18 cellular contexts compared by ENCODE assay signal in genomic region chr9:96442491-96442890, GRCh38. TPM values are rescaled to one million over a fixed set of nuclear protein-coding genes. Genes with fewer than 3 reads are reported as not detected.
DNase-seq lines count a peak whose midpoint lies in the region; ATAC-seq and TF ChIP-seq lines count a peak whose summit lies in the region.
"Had no signal": no experiment of that assay in that cellular context is flagged by ENCODE, and none has a peak within 500 bp of the region (broad histone marks: within the 10 kb centered on the region; RNA-seq: fewer than 3 reads in every experiment).

No MANE protein-coding gene starts in this region.

- CTCF ChIA-PET in activated B cell treated with CpG ODN at 0.5 μM for 24 hours (lab: Charles Lee) = interaction anchor here (0.7 to 1.4 kb wide), 4 partner anchors 9 to 225 kb away, joined by 3 to 6 read pairs (median 4); no protein-coding TSS in a partner anchor

- H3K4me3 ChIP-seq in GM23248 = no peak overlapping the region
- H3K4me3 ChIP-seq: pancreas, transverse colon had no signal

- in situ Hi-C loops in GM23248 (cut with MboI) = no loop called here

- no peaks in the 10 kb centered on the region for H3K9me3 ChIP-seq in GM23248 (ENCODE audit: low read depth)
- H3K9me3 ChIP-seq: Caco-2, pancreas, transverse colon had no signal

- POLR2A ChIA-PET in activated B cell treated with CpG ODN at 0.5 μM for 24 hours (lab: Charles Lee) = interaction anchor here (0.6 to 1.2 kb wide), 2 partner anchors 9 to 107 kb away, joined by 3 read pairs; no protein-coding TSS in a partner anchor

- no peaks in the 10 kb centered on the region for H3K4me1 Mint-ChIP-seq in activated B cell treated with CpG ODN at 0.5 μM for 24 hours
- no peaks in the 10 kb centered on the region for H3K4me1 Mint-ChIP-seq in memory B cell
- H3K4me1 Mint-ChIP-seq: activated naive CD4-positive, alpha-beta T cell treated with anti-CD3 and anti-CD28 coated beads, Interleukin-2, amount 50 U/mL, for 24 hours; natural killer cell had no signal

- H3K27me3 Mint-ChIP-seq in activated B cell treated with CpG ODN at 0.5 μM for 24 hours (no peaks in the 10 kb centered on the region), memory B cell (no peaks in the 10 kb centered on the region)
- H3K27me3 Mint-ChIP-seq: activated naive CD4-positive, alpha-beta T cell treated with anti-CD3 and anti-CD28 coated beads, Interleukin-2, amount 50 U/mL, for 24 hours; activated T-cell treated with anti-CD3 and anti-CD28 coated beads, Interleukin-2, amount 50 U/mL, for 24 hours had no signal

- TF ChIP-seq CTCF in activated B cell treated with CpG ODN at 0.5 μM for 24 hours (IDR thresholded peaks at IDR 0.05) = no peak

- H3K36me3 Mint-ChIP-seq in activated B cell treated with CpG ODN at 0.5 μM for 24 hours (ENCODE audit: low read depth) (no peaks in the 10 kb centered on the region), memory B cell (no peaks in the 10 kb centered on the region)
- H3K36me3 Mint-ChIP-seq: activated naive CD4-positive, alpha-beta T cell treated with anti-CD3 and anti-CD28 coated beads, Interleukin-2, amount 50 U/mL, for 24 hours; natural killer cell had no signal

- DNase-seq in GM23248 (peak; percentile 32), NAMALWA (ENCODE audit: low spot score) (peak; percentile 49), activated B cell treated with CpG ODN at 0.5 μM for 24 hours (no peak), memory B cell (ENCODE audit: low spot score in 2 of 2) (no peak), NCI-H1105 (lab: John Stamatoyannopoulos, UW) (no peak), foreskin melanocyte (no peak), T-helper 1 cell (no peak)
- DNase-seq: activated CD4-positive, alpha-beta T cell treated with anti-CD3 and anti-CD28 coated beads, Interleukin-2, amount 50 U/mL, for 4 hours; activated T-cell treated with anti-CD3 and anti-CD28 coated beads, Interleukin-2, amount 50 U/mL, for 24 hours; hypothalamus; islet precursor cell; natural killer cell; pancreas; stimulated activated naive CD4-positive, alpha-beta T cell treated with Interleukin-2 at 50 U/mL for 16 hours; transverse colon had no signal

- intact Hi-C loops in activated B cell treated with CpG ODN at 0.5 μM for 24 hours (cut with micrococcal nuclease) = loop anchor here (10.0 kb wide), 1 partner anchor 212 kb away; the partner anchor contains the start of gene PRXL2C

- H3K9me3 Mint-ChIP-seq in activated B cell treated with CpG ODN at 0.5 μM for 24 hours (no peaks in the 10 kb centered on the region), memory B cell (no peaks in the 10 kb centered on the region)
- H3K9me3 Mint-ChIP-seq: activated naive CD4-positive, alpha-beta T cell treated with anti-CD3 and anti-CD28 coated beads, Interleukin-2, amount 50 U/mL, for 24 hours; activated T-cell treated with anti-CD3 and anti-CD28 coated beads, Interleukin-2, amount 50 U/mL, for 24 hours; natural killer cell had no signal

- no peak overlapping the region for H3K4me2 ChIP-seq in GM23248 (ENCODE audit: unreplicated experiment)

- H3K27ac Mint-ChIP-seq in activated B cell treated with CpG ODN at 0.5 μM for 24 hours (no peak overlapping the region), memory B cell (no peak overlapping the region)
- H3K27ac Mint-ChIP-seq: activated naive CD4-positive, alpha-beta T cell treated with anti-CD3 and anti-CD28 coated beads, Interleukin-2, amount 50 U/mL, for 24 hours; activated T-cell treated with anti-CD3 and anti-CD28 coated beads, Interleukin-2, amount 50 U/mL, for 24 hours; natural killer cell had no signal

- H3K9ac ChIP-seq in GM23248 = no peak overlapping the region

- ATAC-seq in activated B cell treated with CpG ODN at 0.5 μM for 24 hours (ENCODE audit: low read depth) (peak; percentile 25), memory B cell (ENCODE audit: low read depth) (peak; percentile 72)

- WGBS in GM23248 (ENCODE audit: low coverage in 1 of 2, low lambda C conversion rate in 2 of 2, missing lambda C conversion rate in 2 of 2), 2 experiments = 73 to 87% methylated on average over 3 of the region's 3 CpGs

- H3K27ac ChIP-seq in GM23248 = no peak overlapping the region
- H3K27ac ChIP-seq: pancreas, transverse colon, WERI-Rb-1 had no signal

- H4K20me1 ChIP-seq in GM23248 (ENCODE audit: insufficient read depth) = no peaks in the 10 kb centered on the region

- no peaks in the 10 kb centered on the region for H3F3A ChIP-seq in GM23248 (ENCODE audit: insufficient read depth)

- H3K79me2 ChIP-seq in GM23248 (ENCODE audit: insufficient read depth) = no peaks in the 10 kb centered on the region

- H3K27me3 ChIP-seq in GM23248 (replicated peaks; ENCODE audit: insufficient read depth) = no peaks in the 10 kb centered on the region
- H3K27me3 ChIP-seq: pancreas had no signal

- H3K4me1 ChIP-seq in GM23248 (ENCODE audit: insufficient read depth) = no peaks in the 10 kb centered on the region
- H3K4me1 ChIP-seq: Caco-2, pancreas, transverse colon had no signal

- no peaks in the 10 kb centered on the region for H3K36me3 ChIP-seq in GM23248 (ENCODE audit: low read depth)
- H3K36me3 ChIP-seq: pancreas, transverse colon, WERI-Rb-1 had no signal

- H3K9me2 ChIP-seq in GM23248 (ENCODE audit: insufficient read depth) = no peaks in the 10 kb centered on the region

- no peak overlapping the region for H2AFZ ChIP-seq in GM23248

- H3K4me3 Mint-ChIP-seq in activated B cell treated with CpG ODN at 0.5 μM for 24 hours (no peak overlapping the region), memory B cell (no peak overlapping the region)
- H3K4me3 Mint-ChIP-seq: activated naive CD4-positive, alpha-beta T cell treated with anti-CD3 and anti-CD28 coated beads, Interleukin-2, amount 50 U/mL, for 24 hours; activated T-cell treated with anti-CD3 and anti-CD28 coated beads, Interleukin-2, amount 50 U/mL, for 24 hours; natural killer cell had no signal

RNA-seq across cellular contexts. Expression of gene HABP4, which starts 7.5 kb away (rescaled TPM):
- total RNA-seq in GM23248 (2014; rRNA removed; shearing (Covaris generic)) = 10.4 and 13.2 TPM in 2 replicates
- 15.7 and 17.2 TPM in 2 replicates for polyA plus RNA-seq in GM23248 (2016; fragmentation: Nextera tagmentation; extraction: Ambion mirVana)
- total RNA-seq in activated B cell treated with CpG ODN at 0.5 μM for 24 hours = 8.1 TPM in 2 replicates

RNA-seq across cellular contexts. Expression of gene ZNF367, which starts 24.3 kb away (rescaled TPM):
- 7.3 and 9.3 TPM in 2 replicates for total RNA-seq in GM23248 (2014; rRNA removed; shearing (Covaris generic))
- polyA plus RNA-seq in GM23248 (2016; fragmentation: Nextera tagmentation; extraction: Ambion mirVana) = 2.1 and 2.8 TPM in 2 replicates
- 4.0 and 4.3 TPM in 2 replicates for total RNA-seq in activated B cell treated with CpG ODN at 0.5 μM for 24 hours

RNA-seq across cellular contexts. Expression of gene SLC35D2, which starts 59.0 kb away (rescaled TPM):
- total RNA-seq in GM23248 (2014; rRNA removed; shearing (Covaris generic)) = 12.3 and 17.1 TPM in 2 replicates
- polyA plus RNA-seq in GM23248 (2016; fragmentation: Nextera tagmentation; extraction: Ambion mirVana) = 6.0 and 8.0 TPM in 2 replicates
- 9.3 and 10.9 TPM in 2 replicates for total RNA-seq in activated B cell treated with CpG ODN at 0.5 μM for 24 hours

Comparison
In these comparisons a context has a peak if more than half of its experiments do, and no peak if none do; other contexts are left out.
1. DNase-seq: peak in GM23248 (single experiment) and NAMALWA (single experiment); none in activated B cell treated with CpG ODN at 0.5 μM for 24 hours (single experiment), memory B cell (0 of 2), NCI-H1105 (single experiment), foreskin melanocyte (single experiment) and T-helper 1 cell (0 of 5).